14 cellular contexts compared by ENCODE assay signal in genomic region chr1:143938922-143939321, GRCh38. TPM values are rescaled to one million over a fixed set of nuclear protein-coding genes. Genes with fewer than 3 reads are reported as not detected.
DNase-seq lines count a peak whose midpoint lies in the region; ATAC-seq and TF ChIP-seq lines count a peak whose summit lies in the region.
"Not testable (repeated sequence)": the region's sequence is repeated elsewhere in the genome, so short reads cannot be mapped to it uniquely, and the experiment has no call there.
"Had no signal": no experiment of that assay in that cellular context is flagged by ENCODE, and none has a peak within 500 bp of the region (broad histone marks: within the 10 kb centered on the region; RNA-seq: fewer than 3 reads in every experiment).

No MANE protein-coding gene starts in this region.

- WGBS in IMR-90 (ENCODE audit: extremely low coverage in 2 of 2, insufficient read length in 1 of 2), 2 experiments, result no CpG with 5 or more reads among the region's 2 CpGs
- WGBS in gastroesophageal sphincter (ENCODE audit: low coverage in 1 of 2), 2 donors, result no CpG with 5 or more reads among the region's 2 CpGs

- not testable (repeated sequence) for H4K20me1 ChIP-seq in IMR-90 (ENCODE audit: insufficient read depth, low read length)

- in situ Hi-C loops in IMR-90 (cut with MboI; ENCODE audit: low sequenced_read_pairs), result not testable (repeated sequence)

- DNase-seq in IMR-90; Right ventricle myocardium inferior (ENCODE audit: missing footprints); Right ventricle myocardium superior; left cardiac atrium; left ventricle myocardium superior: not testable (repeated sequence)

- not testable (repeated sequence) for H3K18ac ChIP-seq in IMR-90 (ENCODE audit: low read depth, low read length)

- not testable (repeated sequence) for H2BK20ac ChIP-seq in IMR-90 (ENCODE audit: low read depth, low read length)

- not testable (repeated sequence) for TF ChIP-seq POLR2A in IMR-90 (IDR thresholded peaks at IDR 0.05; ENCODE audit: low read depth, low read length); gastroesophageal sphincter (IDR thresholded peaks at IDR 0.05)

- not testable (repeated sequence) for H3K9me3 ChIP-seq in IMR-90 (ENCODE audit: control insufficient read depth, insufficient read depth, low read length); gastroesophageal sphincter

- H2BK15ac ChIP-seq in IMR-90 (ENCODE audit: low read depth, low read length), result not testable (repeated sequence)

- H4K5ac ChIP-seq in IMR-90 (ENCODE audit: low read depth, low read length), result not testable (repeated sequence)

- intact Hi-C loops in IMR-90 (cut with micrococcal nuclease); Right ventricle myocardium inferior (cut with DNase I); Right ventricle myocardium superior (cut with DNase I); left cardiac atrium (cut with DNase I); left ventricle myocardium superior (cut with micrococcal nuclease): not testable (repeated sequence)

- H4K91ac ChIP-seq in IMR-90 (ENCODE audit: insufficient read depth, low read depth, low read length), result not testable (repeated sequence)

- not testable (repeated sequence) for H3K4me1 ChIP-seq in IMR-90 (ENCODE audit: control insufficient read depth, insufficient read depth, low read length); gastroesophageal sphincter

- not testable (repeated sequence) for H3K27me3 ChIP-seq in IMR-90 (ENCODE audit: control insufficient read depth, insufficient read depth, low read length); gastroesophageal sphincter

- not testable (repeated sequence) for H2AK5ac ChIP-seq in IMR-90 (ENCODE audit: low read depth, low read length)

- dilution Hi-C loops in IMR-90 (cut with HindIII; ENCODE audit: low sequenced_read_pairs, unreplicated experiment), result not testable (repeated sequence)

- peak; percentile 33; the same call in 1 of the 2 replicates for ATAC-seq in IMR-90 (ENCODE audit: low read depth)
- peak; percentile 71 for ATAC-seq in esophagus mucosa
- peak; percentile 62 for ATAC-seq in gastroesophageal sphincter
- peak; percentile 38 for ATAC-seq in Right ventricle myocardium inferior
- ATAC-seq in Right ventricle myocardium superior (ENCODE audit: poor library complexity), result peak; percentile 60
- peak; percentile 45 to 66 for ATAC-seq in left cardiac atrium
- ATAC-seq in left ventricle myocardium superior, result peak; percentile 31

- H3K23ac ChIP-seq in IMR-90 (ENCODE audit: low read depth, low read length), result not testable (repeated sequence)

- not testable (repeated sequence) for H3K56ac ChIP-seq in IMR-90 (ENCODE audit: extremely low read depth, insufficient read depth, low read length)

- not testable (repeated sequence) for H2BK5ac ChIP-seq in IMR-90 (ENCODE audit: low read depth, low read length, poor library complexity, severe bottlenecking)

- not testable (repeated sequence) for H2AK9ac ChIP-seq in IMR-90 (replicated peaks; ENCODE audit: low read depth, low read length, poor library complexity)

- H3K36me3 ChIP-seq in IMR-90 (ENCODE audit: control insufficient read depth, insufficient read depth, low read length); gastroesophageal sphincter: not testable (repeated sequence)

- not testable (repeated sequence) for H3K9me1 ChIP-seq in IMR-90 (ENCODE audit: insufficient read depth, low read length)

- H3K9ac ChIP-seq in IMR-90 (ENCODE audit: low read depth, low read length), result not testable (repeated sequence)

- not testable (repeated sequence) for H4K8ac ChIP-seq in IMR-90 (ENCODE audit: low read depth in 2 of 2, low read length in 2 of 2)

- not testable (repeated sequence) for H2BK120ac ChIP-seq in IMR-90 (ENCODE audit: low read depth, low read length)

- not testable (repeated sequence) for TF ChIP-seq EP300 in gastroesophageal sphincter (IDR thresholded peaks at IDR 0.05)

- not testable (repeated sequence) for H3K14ac ChIP-seq in IMR-90 (replicated peaks; ENCODE audit: low read depth, low read length)

- not testable (repeated sequence) for H2AFZ ChIP-seq in IMR-90 (replicated peaks; ENCODE audit: low read length, poor library complexity)

- BruUV-seq in IMR-90 (replicated peaks; lab: Mats Ljungman, UMichigan), result not testable (repeated sequence)

- H3K4ac ChIP-seq in IMR-90 (ENCODE audit: low read depth, low read length), result not testable (repeated sequence)

- H3K4me2 ChIP-seq in IMR-90 (ENCODE audit: low read depth, low read length), result not testable (repeated sequence)

- TF ChIP-seq CTCF in IMR-90 (conservative IDR thresholded peaks at IDR 0.05; ENCODE audit: low read depth, low read length); gastroesophageal sphincter (IDR thresholded peaks at IDR 0.05): not testable (repeated sequence)

- POLR2A ChIA-PET in IMR-90 (lab: Charles Lee; ENCODE audit: unreplicated experiment), result not testable (repeated sequence)

- H3K4me3 ChIP-seq in IMR-90 (ENCODE audit: insufficient read depth, low read depth, low read length); gastroesophageal sphincter: not testable (repeated sequence)

- not testable (repeated sequence) for H3K27ac ChIP-seq in IMR-90 (ENCODE audit: insufficient read depth, low read length); gastroesophageal sphincter

- not testable (repeated sequence) for TF ChIP-seq RAD21 in IMR-90 (IDR thresholded peaks at IDR 0.05; ENCODE audit: low read length)

- CTCF ChIA-PET in IMR-90 (lab: Yijun Ruan, JAX), result not testable (repeated sequence)

- not testable (repeated sequence) for H3K79me1 ChIP-seq in IMR-90 (ENCODE audit: low read depth in 1 of 2, low read length in 2 of 2)

RNA-seq across cellular contexts. Expression of gene FAM72C, which starts 32.9 kb away (rescaled TPM):
- total RNA-seq in IMR-90 (2012; rRNA removed), result 0.72 and 0.83 TPM in 2 replicates
- polyA plus RNA-seq in IMR-90 (2012; rRNA removed), result 1.4 and 1.8 TPM in 2 replicates
- polyA plus RNA-seq in IMR-90 (2012; cell fraction: cytosol; rRNA removed), result 0.15 and 0.79 TPM in 2 replicates
- polyA plus RNA-seq in IMR-90 (2012; cell fraction: nucleus; rRNA removed; ENCODE audit: low replicate concordance), result 0.16 and 1.0 TPM in 2 replicates
- 2.8 TPM for total RNA-seq in esophagus mucosa
- total RNA-seq in gastroesophageal sphincter, result 1 to 10 TPM in 1 of 4 donors, under 1 TPM in 2, not detected in 1; 0.13 to 1.4 (median 0.47) TPM
- 0.14 TPM for total RNA-seq in Right ventricle myocardium inferior
- total RNA-seq in Right ventricle myocardium superior, result not detected
- under 1 TPM; 0.09 to 0.16 TPM for total RNA-seq in left cardiac atrium
- not detected for total RNA-seq in left ventricle myocardium superior
- total RNA-seq: B cell; Caco-2; CD4-positive, alpha-beta T cell; CD4-positive, CD25-positive, alpha-beta regulatory T cell; CD8-positive, alpha-beta T cell had no signal
- polyA plus RNA-seq: CD4-positive, alpha-beta memory T cell; CD8-positive, alpha-beta memory T cell had no signal
